ENCODE assay signal across 20 cellular contexts in the genomic region with DNA sequence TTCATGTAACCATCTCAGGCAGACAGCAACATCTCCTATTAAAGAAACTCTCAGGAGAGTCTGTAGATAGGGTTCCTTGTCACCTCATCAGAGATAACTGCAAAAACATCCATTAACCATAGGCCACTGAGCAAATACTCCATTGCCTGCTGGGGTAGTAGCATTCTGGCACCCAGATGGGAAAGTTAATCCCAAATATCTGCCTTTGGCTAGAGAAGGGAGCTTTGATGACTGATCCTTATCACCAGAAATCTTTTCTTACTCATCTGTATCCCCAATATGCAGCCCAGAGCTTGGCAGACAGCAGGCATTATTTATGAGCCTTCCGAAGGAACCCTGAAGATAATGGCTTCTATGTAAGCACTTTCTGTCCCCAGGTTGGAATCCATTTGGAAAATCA.
DNase-seq lines count a peak whose midpoint lies in the region; ATAC-seq lines count a peak whose summit lies in the region.
"Had no signal": no experiment of that assay in that cellular context is flagged by ENCODE, and none has a peak within 500 bp of the region (broad histone marks: within the 10 kb centered on the region; RNA-seq: fewer than 3 reads in every experiment).

No MANE protein-coding gene starts in this region.

- H4K5ac ChIP-seq in mesendoderm (ENCODE audit: low read length), result no peak overlapping the region

- H3K4me3 ChIP-seq in mesendoderm (ENCODE audit: low read length), result no peak overlapping the region
- H3K4me3 ChIP-seq: BLaER1, GM12878, GM23338 had no signal

- H4K8ac ChIP-seq in mesendoderm (ENCODE audit: low read depth, low read length), result no peak overlapping the region

- CTCF ChIA-PET in activated CD4-positive, alpha-beta memory T cell treated with anti-CD3 and anti-CD28 coated beads for 36 hours (lab: Charles Lee), result no interaction called here

- H3K27ac Mint-ChIP-seq in activated CD4-positive, alpha-beta memory T cell treated with anti-CD3 and anti-CD28 coated beads for 36 hours, result no peak overlapping the region
- H3K27ac Mint-ChIP-seq: B cell; CD4-positive, CD25-positive, alpha-beta regulatory T cell; CD8-positive, alpha-beta T cell; GM23338; H9 had no signal

- no peak overlapping the region for H3K4me3 Mint-ChIP-seq in activated CD4-positive, alpha-beta memory T cell treated with anti-CD3 and anti-CD28 coated beads for 36 hours
- H3K4me3 Mint-ChIP-seq: B cell; CD4-positive, CD25-positive, alpha-beta regulatory T cell; CD8-positive, alpha-beta T cell; GM23338; H9 had no signal

- no peak overlapping the region for H2BK15ac ChIP-seq in mesendoderm (replicated peaks; ENCODE audit: low read depth)

- H3K23ac ChIP-seq in mesendoderm (ENCODE audit: low read length), result no peak overlapping the region

- peak; percentile 30 for DNase-seq in NCI-H82 (lab: John Stamatoyannopoulos, UW)
- DNase-seq in NCI-H82 treated with DMSO at 0.1 percent for 48 hours (lab: John Stamatoyannopoulos, UW; ENCODE audit: unreplicated experiment), result no peak
- peak; percentile 21 for DNase-seq in SK-N-DZ (ENCODE audit: low spot score)
- peak; percentile 14 for DNase-seq in mesendoderm
- DNase-seq in activated CD4-positive, alpha-beta memory T cell treated with anti-CD3 and anti-CD28 coated beads for 36 hours, result no peak
- DNase-seq: Caco-2; CD4-positive, CD25-positive, alpha-beta regulatory T cell; CD8-positive, alpha-beta T cell; DMS153; DND-41; GDM1; H9 had no signal

- no peak overlapping the region for H2BK5ac ChIP-seq in mesendoderm (ENCODE audit: low read length)

- no peak overlapping the region for H3K18ac ChIP-seq in mesendoderm (ENCODE audit: low read length)

- H3K9ac ChIP-seq in mesendoderm (ENCODE audit: low read length), result no peak overlapping the region
- H3K9ac ChIP-seq: BLaER1 had no signal

- WGBS in mesendoderm (ENCODE audit: extremely low coverage, insufficient coverage, low lambda C conversion rate), result no CpG with 5 or more reads among the region's 1 CpG

- H3K79me1 ChIP-seq in mesendoderm (ENCODE audit: low read length), result no peaks in the 10 kb centered on the region

- H3K27me3 ChIP-seq in mesendoderm (ENCODE audit: insufficient read depth, low read length, poor library complexity), result no peaks in the 10 kb centered on the region
- H3K27me3 ChIP-seq: BLaER1 had no signal

- H3K4me2 ChIP-seq in mesendoderm (ENCODE audit: low read length), result no peak overlapping the region
- H3K4me2 ChIP-seq: BLaER1, GM23338 had no signal

- H2BK120ac ChIP-seq in mesendoderm (ENCODE audit: low read depth, low read length), result no peak overlapping the region

- H3K27me3 Mint-ChIP-seq in activated CD4-positive, alpha-beta memory T cell treated with anti-CD3 and anti-CD28 coated beads for 36 hours, result peaks cover 2% of the 10 kb centered on the region
- H3K27me3 Mint-ChIP-seq: CD4-positive, CD25-positive, alpha-beta regulatory T cell had no signal

- no peaks in the 10 kb centered on the region for H3K79me2 ChIP-seq in mesendoderm (ENCODE audit: control insufficient read depth, insufficient read depth, low read length)

- no peak overlapping the region for H2AK5ac ChIP-seq in mesendoderm (ENCODE audit: low read length)

- no peaks in the 10 kb centered on the region for H3K4me1 Mint-ChIP-seq in activated CD4-positive, alpha-beta memory T cell treated with anti-CD3 and anti-CD28 coated beads for 36 hours (ENCODE audit: low read depth)
- H3K4me1 Mint-ChIP-seq: B cell; CD4-positive, CD25-positive, alpha-beta regulatory T cell had no signal

- ATAC-seq in GM19035 (IDR thresholded peaks at IDR 0.05; ENCODE audit: unreplicated experiment), result no peak
- ATAC-seq: CD8-positive, alpha-beta T cell; GM12878; GM23338; HCT116 had no signal

- H3K4me1 ChIP-seq in mesendoderm (ENCODE audit: control insufficient read depth, low read depth, low read length), result no peaks in the 10 kb centered on the region
- H3K4me1 ChIP-seq: BLaER1, Caco-2 had no signal

- no peak overlapping the region for H3K27ac ChIP-seq in mesendoderm (ENCODE audit: low read depth, low read length)
- H3K27ac ChIP-seq: 22Rv1, BLaER1, C4-2B had no signal

- no peaks in the 10 kb centered on the region for H3K36me3 ChIP-seq in mesendoderm (ENCODE audit: control insufficient read depth, insufficient read depth, low read length)
- H3K36me3 ChIP-seq: BLaER1 had no signal

- intact Hi-C loops in activated CD4-positive, alpha-beta memory T cell treated with anti-CD3 and anti-CD28 coated beads for 36 hours (cut with micrococcal nuclease), result no loop called here

- POLR2A ChIA-PET in activated CD4-positive, alpha-beta memory T cell treated with anti-CD3 and anti-CD28 coated beads for 36 hours (lab: Charles Lee), result no interaction called here

- no peak overlapping the region for H3K56ac ChIP-seq in mesendoderm (ENCODE audit: low read length)

- no peaks in the 10 kb centered on the region for H3K36me3 Mint-ChIP-seq in activated CD4-positive, alpha-beta memory T cell treated with anti-CD3 and anti-CD28 coated beads for 36 hours
- H3K36me3 Mint-ChIP-seq: CD4-positive, CD25-positive, alpha-beta regulatory T cell; CD8-positive, alpha-beta T cell had no signal

- no peak overlapping the region for H3K4ac ChIP-seq in mesendoderm (ENCODE audit: low read depth, low read length)

- H3K9me3 Mint-ChIP-seq in activated CD4-positive, alpha-beta memory T cell treated with anti-CD3 and anti-CD28 coated beads for 36 hours, result peaks cover 5% of the 10 kb centered on the region
- H3K9me3 Mint-ChIP-seq: GM23338 had no signal

Comparison
In these comparisons a context has a peak if more than half of its experiments do, and no peak if none do; other contexts are left out.
1. DNase-seq: peak in NCI-H82 (single experiment), SK-N-DZ (single experiment) and mesendoderm (single experiment); none in NCI-H82 treated with DMSO at 0.1 percent for 48 hours (single experiment) and activated CD4-positive, alpha-beta memory T cell treated with anti-CD3 and anti-CD28 coated beads for 36 hours (single experiment).